Comparison of ENCODE assay signal across 24 cellular contexts in genomic region chr12:90481748-90482147, GRCh38.
"Had no signal": no experiment of that assay in that cellular context is flagged by ENCODE, and none has a peak within 500 bp of the region (broad histone marks: within the 10 kb centered on the region; RNA-seq: fewer than 3 reads in every experiment).

No MANE protein-coding gene starts in this region.

- H3K27me3 ChIP-seq: left lung, right atrium auricular region, right lobe of liver, tibial nerve, uterus had no signal

- H2AFZ ChIP-seq: parathyroid adenoma had no signal

- H3K79me2 ChIP-seq: parathyroid adenoma had no signal

- H3K36me3 ChIP-seq: left lung, lower lobe of right lung, right atrium auricular region, right lobe of liver, tibial nerve, uterus had no signal

- H3K27ac ChIP-seq: left lung, lower lobe of right lung, parathyroid adenoma, right atrium auricular region, right lobe of liver, skin epidermis, tibial nerve, uterus had no signal

- FAIRE-seq: islet of Langerhans, kidney had no signal

- H3K4me3 ChIP-seq: left lung, lower lobe of right lung, mucosa of descending colon, right atrium auricular region, right lobe of liver, skin epidermis, tibial nerve, uterus had no signal

- H3K9me3 ChIP-seq: left lung, lower lobe of right lung, mucosa of descending colon, right atrium auricular region, right lobe of liver, tibial nerve, uterus had no signal

- DNase-seq: hypothalamus; immature natural killer cell; kidney; left colon; left lung; lower lobe of right lung; mammary epithelial cell; mesenchymal stem cell; midbrain; mucosa of descending colon; naive thymus-derived CD4-positive, alpha-beta T cell; nucleus accumbens; right lobe of liver; stimulated activated CD4-positive, alpha-beta T cell treated with anti-CD3 and anti-CD28 coated beads, Interleukin-12 subunit alpha, Interleukin-12 subunit beta, amount 100 ng/mL, for 4 hours; stimulated activated CD4-positive, alpha-beta T cell treated with anti-CD3 and anti-CD28 coated beads, Interleukin-15, amount 100 ng/mL, for 24 hours; stimulated activated CD4-positive, alpha-beta T cell treated with anti-CD3 and anti-CD28 coated beads, Interleukin-2, amount 100 ng/mL, for 24 hours; stimulated activated CD4-positive, alpha-beta T cell treated with anti-CD3 and anti-CD28 coated beads, Interleukin-4, amount 100 ng/mL, for 1 hour; stimulated activated naive B cell treated with anti-CD40 and anti-IgM and Interleukin-4, amounts not matched to agents 10 μg/mL and 1 μg/mL and 100 μg/mL, for 72 hours; uterus had no signal

- H3K4me1 ChIP-seq: left lung, lower lobe of right lung, parathyroid adenoma, right atrium auricular region, right lobe of liver, tibial nerve, uterus had no signal

- H3K9ac ChIP-seq: parathyroid adenoma had no signal

- ATAC-seq: left colon; left lung; lower lobe of right lung; mucosa of descending colon; naive thymus-derived CD4-positive, alpha-beta T cell; right lobe of liver; stimulated activated naive B cell treated with anti-CD40 and anti-IgM and Interleukin-4, amounts not matched to agents 10 μg/mL and 1 μg/mL and 100 μg/mL, for 72 hours had no signal
